Comparison of ENCODE assay signal across 14 cellular contexts in the genomic region with DNA sequence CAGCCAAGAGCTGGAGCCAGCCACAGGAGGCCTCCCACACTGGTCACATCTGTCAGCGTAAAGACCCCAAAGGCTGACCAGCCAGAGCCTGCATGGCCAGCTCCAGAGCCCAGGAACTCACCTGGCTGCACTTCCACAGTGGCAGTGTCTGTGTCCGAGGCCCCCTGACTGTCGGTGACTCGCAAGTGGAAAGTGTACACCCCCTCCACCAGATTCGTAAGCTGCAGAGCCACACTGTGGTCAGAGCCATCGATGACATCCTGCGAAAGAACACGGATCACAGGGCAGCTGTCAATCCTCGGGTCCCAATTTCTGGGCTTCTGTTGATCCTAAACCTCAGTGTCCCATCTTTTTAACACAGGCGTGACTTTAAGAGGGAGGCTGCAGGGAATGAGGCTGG.
DNase-seq lines count a peak whose midpoint lies in the region; ATAC-seq, FAIRE-seq and TF ChIP-seq lines count a peak whose summit lies in the region.
"Had no signal": no experiment of that assay in that cellular context is flagged by ENCODE, and none has a peak within 500 bp of the region (broad histone marks: within the 10 kb centered on the region; RNA-seq: fewer than 3 reads in every experiment).

No MANE protein-coding gene starts in this region.

- H3K79me2 ChIP-seq in GM23338 (replicated peaks; ENCODE audit: insufficient read depth) (no peaks in the 10 kb centered on the region), K562 (ENCODE audit: control insufficient read depth, insufficient read depth, low read length) (no peaks in the 10 kb centered on the region), neural progenitor cell (ENCODE audit: low read depth) (no peaks in the 10 kb centered on the region)

- no peaks in the 10 kb centered on the region for H3K4me1 Mint-ChIP-seq in activated naive CD8-positive, alpha-beta T cell treated with anti-CD3 and anti-CD28 coated beads, Interleukin-2, amount 50 U/mL, for 24 hours
- no peaks in the 10 kb centered on the region for H3K4me1 Mint-ChIP-seq in activated naive CD8-positive, alpha-beta T cell treated with anti-CD3 and anti-CD28 coated beads for 36 hours
- no peaks in the 10 kb centered on the region for H3K4me1 Mint-ChIP-seq in GM23338
- no peaks in the 10 kb centered on the region for H3K4me1 Mint-ChIP-seq in neural progenitor cell
- no peaks in the 10 kb centered on the region for H3K4me1 Mint-ChIP-seq in osteocyte (ENCODE audit: unreplicated experiment)
- H3K4me1 Mint-ChIP-seq: CD8-positive, alpha-beta memory T cell had no signal

- H3K4me3 Mint-ChIP-seq in activated naive CD8-positive, alpha-beta T cell treated with anti-CD3 and anti-CD28 coated beads, Interleukin-2, amount 50 U/mL, for 24 hours: no peak overlapping the region
- H3K4me3 Mint-ChIP-seq in activated naive CD8-positive, alpha-beta T cell treated with anti-CD3 and anti-CD28 coated beads for 36 hours: no peak overlapping the region
- H3K4me3 Mint-ChIP-seq in GM23338: no peak overlapping the region
- H3K4me3 Mint-ChIP-seq in neural progenitor cell: no peak overlapping the region
- H3K4me3 Mint-ChIP-seq in osteocyte (ENCODE audit: unreplicated experiment): no peak overlapping the region
- H3K4me3 Mint-ChIP-seq: CD8-positive, alpha-beta memory T cell; H9 had no signal

- H3F3A ChIP-seq in GM23338 (replicated peaks; ENCODE audit: low read depth) (no peaks in the 10 kb centered on the region), neural progenitor cell (ENCODE audit: low read depth) (no peaks in the 10 kb centered on the region)

- no peaks in the 10 kb centered on the region for H3K36me3 Mint-ChIP-seq in activated naive CD8-positive, alpha-beta T cell treated with anti-CD3 and anti-CD28 coated beads, Interleukin-2, amount 50 U/mL, for 24 hours (ENCODE audit: low read depth)
- no peaks in the 10 kb centered on the region for H3K36me3 Mint-ChIP-seq in activated naive CD8-positive, alpha-beta T cell treated with anti-CD3 and anti-CD28 coated beads for 36 hours
- H3K36me3 Mint-ChIP-seq in GM23338 (ENCODE audit: low read depth) (no peaks in the 10 kb centered on the region), neural progenitor cell (no peaks in the 10 kb centered on the region), osteocyte (ENCODE audit: unreplicated experiment) (no peaks in the 10 kb centered on the region)
- H3K36me3 Mint-ChIP-seq: CD8-positive, alpha-beta memory T cell had no signal

- in situ Hi-C loops in K562 (cut with MboI): no loop called here

- no peak overlapping the region for H3K27ac ChIP-seq in GM23338 (ENCODE audit: low read depth)
- H3K27ac ChIP-seq in K562 (ENCODE audit: extremely low read depth, low read depth, low read length): no peak overlapping the region
- no peak overlapping the region for H3K27ac ChIP-seq in neural progenitor cell
- H3K27ac ChIP-seq: A549 had no signal

- H3K9me1 ChIP-seq in K562 (ENCODE audit: control insufficient read depth, insufficient read depth, low read length): no peaks in the 10 kb centered on the region

- no peaks in the 10 kb centered on the region for H3K27me3 ChIP-seq in GM23338 (ENCODE audit: insufficient read depth)
- H3K27me3 ChIP-seq in K562 (ENCODE audit: control insufficient read depth in 2 of 2, insufficient read depth in 2 of 2, low read length in 2 of 2): peaks cover 40 to 47% of the 10 kb centered on the region in 2 experiments
- no peaks in the 10 kb centered on the region for H3K27me3 ChIP-seq in neural progenitor cell

- CTCF ChIA-PET in K562 (lab: Yijun Ruan, JAX; ENCODE audit: low intra/inter-chr PET ratio): no interaction called here

- no peaks in the 10 kb centered on the region for H3K9me2 ChIP-seq in GM23338 (ENCODE audit: insufficient read depth)

- no peaks in the 10 kb centered on the region for H3K9me3 ChIP-seq in K562 (replicated peaks; ENCODE audit: control insufficient read depth, insufficient read depth, low read depth, low read length)
- no peaks in the 10 kb centered on the region for H3K9me3 ChIP-seq in neural progenitor cell (ENCODE audit: low read depth)
- H3K9me3 ChIP-seq: A549, Caco-2 had no signal

- H3K4me2 ChIP-seq in GM23338 (no peak overlapping the region), K562 (ENCODE audit: insufficient read depth, low read length) (no peak overlapping the region), neural progenitor cell (no peak overlapping the region)
- H3K4me2 ChIP-seq: A549 had no signal

- no peak overlapping the region for H2AFZ ChIP-seq in GM23338
- H2AFZ ChIP-seq in K562 (ENCODE audit: low read depth, low read length): no peak overlapping the region
- peak overlapping the region; percentile 38 for H2AFZ ChIP-seq in neural progenitor cell (replicated peaks)

- FAIRE-seq in K562 (lab: Jason Lieb, UNC): no peak
- FAIRE-seq in GM12892 (lab: Jason Lieb, UNC): no peak
- FAIRE-seq: A549, GM12891, GM19239 had no signal

- H3K27ac Mint-ChIP-seq in activated naive CD8-positive, alpha-beta T cell treated with anti-CD3 and anti-CD28 coated beads, Interleukin-2, amount 50 U/mL, for 24 hours: no peak overlapping the region
- H3K27ac Mint-ChIP-seq in activated naive CD8-positive, alpha-beta T cell treated with anti-CD3 and anti-CD28 coated beads for 36 hours: no peak overlapping the region
- H3K27ac Mint-ChIP-seq in GM23338 (no peak overlapping the region), neural progenitor cell (no peak overlapping the region), osteocyte (ENCODE audit: unreplicated experiment) (no peak overlapping the region)
- H3K27ac Mint-ChIP-seq: CD8-positive, alpha-beta memory T cell; H9 had no signal

- H3K4me1 ChIP-seq in GM23338 (ENCODE audit: insufficient read depth) (no peaks in the 10 kb centered on the region), K562 (replicated peaks in 1 of 2; ENCODE audit: control insufficient read depth in 2 of 2, insufficient read depth in 2 of 2, low read length in 2 of 2) (no peaks in the 10 kb centered on the region), neural progenitor cell (peaks cover 7% of the 10 kb centered on the region)
- H3K4me1 ChIP-seq: A549, Caco-2 had no signal

- TF ChIP-seq CTCF in GM23338 (conservative IDR thresholded peaks at IDR 0.05; ENCODE audit: low read depth in 2 of 2): peak; percentile 14 to 50; a peak in 2 of 4 replicates
- 0 out of 6 replicates have a peak, but pooled peaks of 1 of the 3 experiments have one; percentile 19 for TF ChIP-seq CTCF in K562 (IDR thresholded peaks at IDR 0.05 in 2 of 3, conservative IDR thresholded peaks at IDR 0.05 in 1 of 3; ENCODE audit: insufficient read depth in 2 of 3, low read depth in 1 of 3, low read length in 3 of 3)
- TF ChIP-seq CTCF in neural progenitor cell (IDR thresholded peaks at IDR 0.05): peak; percentile 28
- no peak for TF ChIP-seq CTCF in osteocyte (IDR thresholded peaks at IDR 0.05)

- no peak for ATAC-seq in activated naive CD8-positive, alpha-beta T cell treated with anti-CD3 and anti-CD28 coated beads, Interleukin-2, amount 50 U/mL, for 24 hours
- ATAC-seq in GM23338: peak; percentile 28; the same call in 1 of the 3 replicates
- peak; percentile 68 for ATAC-seq in K562
- ATAC-seq: A549 had no signal

- no peak overlapping the region for H3K4me3 ChIP-seq in GM23338
- H3K4me3 ChIP-seq in K562: no peak overlapping the region
- H3K4me3 ChIP-seq in neural progenitor cell: no peak overlapping the region
- H3K4me3 ChIP-seq: A549 had no signal

- H3K9ac ChIP-seq in K562 (ENCODE audit: insufficient read depth in 1 of 2, low read depth in 2 of 2, low read length in 2 of 2): 0 out of 4 replicates have a peak overlapping the region, but pooled peaks of 1 of the 2 experiments have one; percentile 23
- no peak overlapping the region for H3K9ac ChIP-seq in neural progenitor cell

- peak; percentile 3 for DNase-seq in activated naive CD8-positive, alpha-beta T cell treated with anti-CD3 and anti-CD28 coated beads, Interleukin-2, amount 50 U/mL, for 24 hours
- no peak for DNase-seq in activated naive CD8-positive, alpha-beta T cell treated with anti-CD3 and anti-CD28 coated beads for 36 hours
- DNase-seq in GM23338 (ENCODE audit: low spot score) (no peak), K562 (ENCODE audit: extremely low read depth in 1 of 4, low spot score in 3 of 4) (no peak), neural progenitor cell (ENCODE audit: low spot score) (peak; percentile 33), osteocyte (ENCODE audit: extremely low spot score, unreplicated experiment) (no peak), C1 segment of cervical spinal cord (lab: John Stamatoyannopoulos, UW) (no peak), GM12892 (ENCODE audit: insufficient read length) (no peak)
- DNase-seq: CD8-positive, alpha-beta memory T cell; H9 had no signal

- no peaks in the 10 kb centered on the region for H4K20me1 ChIP-seq in GM23338 (replicated peaks; ENCODE audit: insufficient read depth)
- no peaks in the 10 kb centered on the region for H4K20me1 ChIP-seq in K562 (replicated peaks; ENCODE audit: control insufficient read depth, insufficient read depth, low read length)
- H4K20me1 ChIP-seq in neural progenitor cell (ENCODE audit: low read depth): no peaks in the 10 kb centered on the region

- POLR2A ChIA-PET in K562 (lab: Yijun Ruan, JAX): interaction anchor here (0.7 to 0.9 kb wide), 2 partner anchors 21 to 154 kb away, joined by 3 to 4 read pairs; no protein-coding TSS in a partner anchor

- TF ChIP-seq RAD21 in K562 (CRISPR knock-in tag; conservative IDR thresholded peaks at IDR 0.05 in 1 of 2, IDR thresholded peaks at IDR 0.05 in 1 of 2): peak in 1 of 2 experiments; percentile 26; a peak in 1 of 4 replicates

- no peaks in the 10 kb centered on the region for H3K27me3 Mint-ChIP-seq in activated naive CD8-positive, alpha-beta T cell treated with anti-CD3 and anti-CD28 coated beads, Interleukin-2, amount 50 U/mL, for 24 hours
- peaks cover 8% of the 10 kb centered on the region for H3K27me3 Mint-ChIP-seq in activated naive CD8-positive, alpha-beta T cell treated with anti-CD3 and anti-CD28 coated beads for 36 hours
- peaks cover 2% of the 10 kb centered on the region for H3K27me3 Mint-ChIP-seq in GM23338 (ENCODE audit: insufficient read depth, low read depth, poor library complexity)
- H3K27me3 Mint-ChIP-seq in neural progenitor cell (ENCODE audit: insufficient read depth, low read depth): peaks cover 4% of the 10 kb centered on the region
- peaks cover 15% of the 10 kb centered on the region for H3K27me3 Mint-ChIP-seq in osteocyte (ENCODE audit: unreplicated experiment)

- no peaks in the 10 kb centered on the region for H3K9me3 Mint-ChIP-seq in activated naive CD8-positive, alpha-beta T cell treated with anti-CD3 and anti-CD28 coated beads, Interleukin-2, amount 50 U/mL, for 24 hours
- H3K9me3 Mint-ChIP-seq in activated naive CD8-positive, alpha-beta T cell treated with anti-CD3 and anti-CD28 coated beads for 36 hours: no peaks in the 10 kb centered on the region
- H3K9me3 Mint-ChIP-seq in GM23338 (no peaks in the 10 kb centered on the region), neural progenitor cell (no peaks in the 10 kb centered on the region), osteocyte (ENCODE audit: unreplicated experiment) (no peaks in the 10 kb centered on the region)
- H3K9me3 Mint-ChIP-seq: CD8-positive, alpha-beta memory T cell; H9 had no signal

- intact Hi-C loops in K562 (cut with micrococcal nuclease): no loop called here

- TF ChIP-seq POLR2A in K562 (conservative IDR thresholded peaks at IDR 0.05): no peak
- no peak for TF ChIP-seq POLR2A in GM12892 (IDR thresholded peaks at IDR 0.05; ENCODE audit: low read depth, low read length)

- H3K36me3 ChIP-seq in GM23338 (ENCODE audit: insufficient read depth) (no peaks in the 10 kb centered on the region), K562 (ENCODE audit: control insufficient read depth, insufficient read depth, low read length) (no peaks in the 10 kb centered on the region), neural progenitor cell (no peaks in the 10 kb centered on the region)

- TF ChIP-seq EP300 in K562 (IDR thresholded peaks at IDR 0.05; ENCODE audit: low read length): no peak

- BruUV-seq in K562 (replicated peaks; lab: Mats Ljungman, UMichigan): no TSS peak

- 0% methylated on average over 10 of the region's 10 CpGs for WGBS in K562 (ENCODE audit: insufficient coverage, low coverage, missing lambda C conversion rate)

Comparison
In these comparisons a context has a peak if more than half of its experiments do, and no peak if none do; other contexts are left out.
1. DNase-seq: peak in activated naive CD8-positive, alpha-beta T cell treated with anti-CD3 and anti-CD28 coated beads, Interleukin-2, amount 50 U/mL, for 24 hours (single experiment) and neural progenitor cell (single experiment); none in activated naive CD8-positive, alpha-beta T cell treated with anti-CD3 and anti-CD28 coated beads for 36 hours (single experiment), GM23338 (single experiment), K562 (0 of 4), osteocyte (single experiment), C1 segment of cervical spinal cord (0 of 14) and GM12892 (single experiment).